In the genomic region with DNA sequence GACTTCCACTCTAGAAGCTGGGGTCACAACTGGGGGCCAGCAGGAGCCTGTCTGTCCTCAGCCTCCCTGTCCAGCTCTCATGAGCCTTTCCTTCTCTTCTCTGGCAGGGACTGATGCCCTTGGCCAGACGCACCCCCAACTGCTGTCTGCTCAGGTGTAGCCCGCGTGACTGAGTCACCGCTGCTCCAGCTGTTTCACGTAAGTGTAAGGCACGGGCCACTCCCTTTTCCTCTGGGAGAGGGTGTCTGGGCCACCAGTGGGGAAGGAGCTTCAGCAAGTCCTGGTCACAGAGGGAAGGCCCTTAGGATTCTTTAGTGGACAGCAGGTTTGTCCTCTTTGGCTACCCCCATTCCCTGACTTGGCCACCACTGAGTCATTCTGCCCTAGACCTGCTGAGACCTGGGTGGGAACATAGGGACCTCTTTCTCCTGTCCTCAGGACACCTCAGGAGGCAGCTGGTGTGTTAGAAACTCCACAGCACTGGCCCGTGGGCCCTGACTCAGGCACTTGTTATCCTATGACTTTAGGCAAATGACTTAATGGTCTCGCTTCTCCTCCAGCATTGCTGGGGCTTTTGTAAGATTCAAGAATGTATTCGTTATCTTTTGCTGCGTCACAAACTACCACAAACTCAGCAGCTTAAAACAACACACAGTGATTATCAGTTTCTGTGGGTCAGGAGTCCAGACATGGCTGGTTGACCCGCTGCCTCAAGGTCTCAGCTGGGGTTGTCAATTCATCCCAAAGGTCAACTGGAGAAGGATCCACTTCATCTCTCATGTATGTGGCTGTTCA, we compare ENCODE assay signal across 16 cellular contexts.
DNase-seq lines count a peak whose midpoint lies in the region; ATAC-seq, FAIRE-seq and TF ChIP-seq lines count a peak whose summit lies in the region.
"Had no signal": no experiment of that assay in that cellular context is flagged by ENCODE, and none has a peak within 500 bp of the region (broad histone marks: within the 10 kb centered on the region; RNA-seq: fewer than 3 reads in every experiment).

No MANE protein-coding gene starts in this region.

- TF ChIP-seq POLR2A in K562 (conservative IDR thresholded peaks at IDR 0.05) = no peak

- BruUV-seq in K562 (replicated peaks; lab: Mats Ljungman, UMichigan) = no TSS peak

- no peaks in the 10 kb centered on the region for H3K9me1 ChIP-seq in K562 (ENCODE audit: control insufficient read depth, insufficient read depth, low read length)

- 8% methylated on average over 11 of the region's 11 CpGs for WGBS in K562 (ENCODE audit: insufficient coverage, low coverage, missing lambda C conversion rate)

- POLR2A ChIA-PET in K562 (lab: Yijun Ruan, JAX) = interaction anchor here (0.6 to 1.4 kb wide), 3 partner anchors 10 to 104 kb away, joined by 3 to 4 read pairs (median 3); no protein-coding TSS in a partner anchor

- no peak for TF ChIP-seq RAD21 in K562 (CRISPR knock-in tag; conservative IDR thresholded peaks at IDR 0.05 in 1 of 2, IDR thresholded peaks at IDR 0.05 in 1 of 2)

- peaks cover 13% of the 10 kb centered on the region for H4K20me1 ChIP-seq in K562 (replicated peaks; ENCODE audit: control insufficient read depth, insufficient read depth, low read length)

- 0 out of 2 replicates have a peak, but pooled peaks have one; percentile 28 for TF ChIP-seq EP300 in K562 (IDR thresholded peaks at IDR 0.05; ENCODE audit: low read length)

- no peak overlapping the region for H2AFZ ChIP-seq in K562 (ENCODE audit: low read depth, low read length)
- H2AFZ ChIP-seq: parathyroid adenoma had no signal

- no peak overlapping the region for H3K27ac ChIP-seq in K562 (ENCODE audit: extremely low read depth, low read depth, low read length)
- H3K27ac ChIP-seq: esophagus muscularis mucosa, parathyroid adenoma, SJSA1, tibial nerve had no signal

- peak; percentile 79 for FAIRE-seq in K562 (lab: Jason Lieb, UNC)

- CTCF ChIA-PET in K562 (lab: Yijun Ruan, JAX; ENCODE audit: low intra/inter-chr PET ratio) = no interaction called here

- ATAC-seq in K562 (no peak), GM18502 (IDR thresholded peaks at IDR 0.05; ENCODE audit: poor library complexity, unreplicated experiment) (no peak), HG02759 (IDR thresholded peaks at IDR 0.05; ENCODE audit: unreplicated experiment) (no peak)

- DNase-seq in ACHN = peak; percentile 33
- DNase-seq in HT1080 (ENCODE audit: low read depth) = peak; percentile 27
- peak in 1 of 4 experiments; percentile 34 for DNase-seq in K562 (ENCODE audit: extremely low read depth in 1 of 4, low spot score in 3 of 4)
- peak; percentile 41 for DNase-seq in kidney epithelial cell (ENCODE audit: low read depth)
- no peak for DNase-seq in H7
- DNase-seq in COR-L47 (lab: John Stamatoyannopoulos, UW) = no peak
- DNase-seq: cortex of kidney; DMS 273 treated with DMSO at 0.1 percent for 48 hours; NCI-H1694 treated with DMSO at 0.1 percent for 48 hours; NK-92 treated with Interleukin-12 subunit alpha and Interleukin-12 subunit beta, amount 100 ng/mL, for 24 hours had no signal

- peaks cover 0 to 7% of the 10 kb centered on the region in 2 experiments; a peak in 3 of 5 replicates for H3K4me1 ChIP-seq in K562 (replicated peaks in 1 of 2; ENCODE audit: control insufficient read depth in 2 of 2, insufficient read depth in 2 of 2, low read length in 2 of 2)
- H3K4me1 ChIP-seq: parathyroid adenoma, SJSA1 had no signal

- no peaks in the 10 kb centered on the region for H3K79me2 ChIP-seq in K562 (ENCODE audit: control insufficient read depth, insufficient read depth, low read length)
- H3K79me2 ChIP-seq: parathyroid adenoma had no signal

- H3K36me3 ChIP-seq in K562 (ENCODE audit: control insufficient read depth, insufficient read depth, low read length) (no peaks in the 10 kb centered on the region), kidney epithelial cell (ENCODE audit: control insufficient read depth, insufficient read depth, low read length) (no peaks in the 10 kb centered on the region), H7 (replicated peaks; ENCODE audit: control insufficient read depth, insufficient read depth, low read length) (no peaks in the 10 kb centered on the region)
- H3K36me3 ChIP-seq: esophagus muscularis mucosa, SJSA1, tibial nerve had no signal

- in situ Hi-C loops in ACHN (cut with HindIII; ENCODE audit: low pct_ligation_motif_present, low pct_unique_long_range_greater_than_20kb, low sequenced_read_pairs) = no loop called here
- in situ Hi-C loops in K562 (cut with MboI) = loop anchor here (10.0 kb wide), 1 partner anchor 563 kb away; no protein-coding TSS in a partner anchor

- intact Hi-C loops in K562 (cut with micrococcal nuclease) = no loop called here

- TF ChIP-seq CTCF in K562 (IDR thresholded peaks at IDR 0.05 in 2 of 3, conservative IDR thresholded peaks at IDR 0.05 in 1 of 3; ENCODE audit: insufficient read depth in 2 of 3, low read depth in 1 of 3, low read length in 3 of 3) (no peak), kidney epithelial cell (IDR thresholded peaks at IDR 0.05; ENCODE audit: insufficient read depth, low read length, poor library complexity, severe bottlenecking) (no peak)

- H3K4me2 ChIP-seq in K562 (ENCODE audit: insufficient read depth, low read length) = no peak overlapping the region

- no peaks in the 10 kb centered on the region for H3K9me3 ChIP-seq in K562 (replicated peaks; ENCODE audit: control insufficient read depth, insufficient read depth, low read depth, low read length)
- H3K9me3 ChIP-seq: esophagus muscularis mucosa, SJSA1, tibial nerve had no signal

- H3K27me3 ChIP-seq in K562 (ENCODE audit: control insufficient read depth in 2 of 2, insufficient read depth in 2 of 2, low read length in 2 of 2) (peaks cover 32 to 71% of the 10 kb centered on the region in 2 experiments), kidney epithelial cell (ENCODE audit: control insufficient read depth, insufficient read depth, low read length) (peaks cover 17% of the 10 kb centered on the region), H7 (ENCODE audit: control insufficient read depth, insufficient read depth, low read length) (no peaks in the 10 kb centered on the region; the same call in 1 of the 2 replicates)
- H3K27me3 ChIP-seq: tibial nerve had no signal

- H3K9ac ChIP-seq in K562 (ENCODE audit: insufficient read depth in 1 of 2, low read depth in 2 of 2, low read length in 2 of 2) = no peak overlapping the region
- H3K9ac ChIP-seq: parathyroid adenoma had no signal

- H3K4me3 ChIP-seq in K562 = no peak overlapping the region
- H3K4me3 ChIP-seq in kidney epithelial cell (ENCODE audit: low read depth, low read length) = no peak overlapping the region
- H3K4me3 ChIP-seq in H7 (ENCODE audit: insufficient read depth, low read depth, low read length) = no peak overlapping the region
- H3K4me3 ChIP-seq: esophagus muscularis mucosa, SJSA1, tibial nerve had no signal

TF ChIP-seq in K562, 482 proteins besides CTCF, POLR2A, EP300 and RAD21 (continues in another document):
- TF ChIP-seq NFYB (IDR thresholded peaks at IDR 0.05; ENCODE audit: extremely low read depth, insufficient read length) (no peak), CBFA2T2 (conservative IDR thresholded peaks at IDR 0.05) (0 out of 2 replicates have a peak, but pooled peaks have one; percentile 45), ZNF174 (CRISPR knock-in tag; IDR thresholded peaks at IDR 0.05) (no peak), FOSL1 (tag; conservative IDR thresholded peaks at IDR 0.05) (peak; percentile 29; the same call in 1 of the 2 replicates), HDAC3 (IDR thresholded peaks at IDR 0.05; ENCODE audit: borderline replicate concordance, partially characterized antibody) (no peak), YY1 (IDR thresholded peaks at IDR 0.05; ENCODE audit: borderline replicate concordance in 1 of 3, control insufficient read depth in 1 of 3, extremely low read depth in 1 of 3, insufficient read depth in 3 of 3, insufficient read length in 1 of 3, insufficient replicate concordance in 2 of 3, low read depth in 1 of 3, low read length in 2 of 3) (no peak), SAFB2 (IDR thresholded peaks at IDR 0.05; ENCODE audit: borderline replicate concordance, low read depth, low read length, severe bottlenecking) (no peak), RFX5 (IDR thresholded peaks at IDR 0.05; ENCODE audit: low read depth, low read length) (no peak), CC2D1A (IDR thresholded peaks at IDR 0.05) (no peak), ATF1 (CRISPR knock-in tag; IDR thresholded peaks at IDR 0.05) (no peak), ATF1 (tag; IDR thresholded peaks at IDR 0.05) (peak; percentile 60), CTBP1 (IDR thresholded peaks at IDR 0.05; ENCODE audit: borderline replicate concordance) (0 out of 2 replicates have a peak, but pooled peaks have one; percentile 13), NCOA6 (IDR thresholded peaks at IDR 0.05) (no peak), CEBPG (CRISPR knock-in tag; IDR thresholded peaks at IDR 0.05) (no peak), CEBPG (tag; conservative IDR thresholded peaks at IDR 0.05 in 1 of 2, IDR thresholded peaks at IDR 0.05 in 1 of 2) (0 out of 4 replicates have a peak, but pooled peaks of 1 of the 2 experiments have one; percentile 29), MBD1 (CRISPR knock-in tag; IDR thresholded peaks at IDR 0.05) (no peak), MXI1 (IDR thresholded peaks at IDR 0.05; ENCODE audit: low read depth, low read length) (no peak), FOXJ2 (tag; IDR thresholded peaks at IDR 0.05) (no peak)
- TF ChIP-seq, protein P1, sequence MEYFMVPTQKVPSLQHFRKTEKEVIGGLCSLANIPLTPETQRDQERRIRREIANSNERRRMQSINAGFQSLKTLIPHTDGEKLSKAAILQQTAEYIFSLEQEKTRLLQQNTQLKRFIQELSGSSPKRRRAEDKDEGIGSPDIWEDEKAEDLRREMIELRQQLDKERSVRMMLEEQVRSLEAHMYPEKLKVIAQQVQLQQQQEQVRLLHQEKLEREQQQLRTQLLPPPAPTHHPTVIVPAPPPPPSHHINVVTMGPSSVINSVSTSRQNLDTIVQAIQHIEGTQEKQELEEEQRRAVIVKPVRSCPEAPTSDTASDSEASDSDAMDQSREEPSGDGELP (CRISPR knock-in tag; IDR thresholded peaks at IDR 0.05; ENCODE audit: borderline replicate concordance) = peak; percentile 22; the same call in 1 of the 2 replicates

Comparison
In these comparisons a context has a peak if more than half of its experiments do, and no peak if none do; other contexts are left out.
1. DNase-seq: peak in ACHN (single experiment), HT1080 (single experiment) and kidney epithelial cell (single experiment); none in H7 (single experiment) and COR-L47 (single experiment).